ENCODE assay signal across 1 cellular context in genomic region chr6:136539967-136540366, GRCh38.
TF ChIP-seq lines count a peak whose summit lies in the region.

No MANE protein-coding gene starts in this region.

TF ChIP-seq in GM23338, 12 proteins besides CTCF, POLR2A, EP300 and RAD21 (continued from another document):
- TF ChIP-seq, protein P1, sequence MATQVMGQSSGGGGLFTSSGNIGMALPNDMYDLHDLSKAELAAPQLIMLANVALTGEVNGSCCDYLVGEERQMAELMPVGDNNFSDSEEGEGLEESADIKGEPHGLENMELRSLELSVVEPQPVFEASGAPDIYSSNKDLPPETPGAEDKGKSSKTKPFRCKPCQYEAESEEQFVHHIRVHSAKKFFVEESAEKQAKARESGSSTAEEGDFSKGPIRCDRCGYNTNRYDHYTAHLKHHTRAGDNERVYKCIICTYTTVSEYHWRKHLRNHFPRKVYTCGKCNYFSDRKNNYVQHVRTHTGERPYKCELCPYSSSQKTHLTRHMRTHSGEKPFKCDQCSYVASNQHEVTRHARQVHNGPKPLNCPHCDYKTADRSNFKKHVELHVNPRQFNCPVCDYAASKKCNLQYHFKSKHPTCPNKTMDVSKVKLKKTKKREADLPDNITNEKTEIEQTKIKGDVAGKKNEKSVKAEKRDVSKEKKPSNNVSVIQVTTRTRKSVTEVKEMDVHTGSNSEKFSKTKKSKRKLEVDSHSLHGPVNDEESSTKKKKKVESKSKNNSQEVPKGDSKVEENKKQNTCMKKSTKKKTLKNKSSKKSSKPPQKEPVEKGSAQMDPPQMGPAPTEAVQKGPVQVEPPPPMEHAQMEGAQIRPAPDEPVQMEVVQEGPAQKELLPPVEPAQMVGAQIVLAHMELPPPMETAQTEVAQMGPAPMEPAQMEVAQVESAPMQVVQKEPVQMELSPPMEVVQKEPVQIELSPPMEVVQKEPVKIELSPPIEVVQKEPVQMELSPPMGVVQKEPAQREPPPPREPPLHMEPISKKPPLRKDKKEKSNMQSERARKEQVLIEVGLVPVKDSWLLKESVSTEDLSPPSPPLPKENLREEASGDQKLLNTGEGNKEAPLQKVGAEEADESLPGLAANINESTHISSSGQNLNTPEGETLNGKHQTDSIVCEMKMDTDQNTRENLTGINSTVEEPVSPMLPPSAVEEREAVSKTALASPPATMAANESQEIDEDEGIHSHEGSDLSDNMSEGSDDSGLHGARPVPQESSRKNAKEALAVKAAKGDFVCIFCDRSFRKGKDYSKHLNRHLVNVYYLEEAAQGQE (IDR thresholded peaks at IDR 0.05; ENCODE audit: unreplicated experiment), result no peak
- TF ChIP-seq POLR2AphosphoS5 (IDR thresholded peaks at IDR 0.05; ENCODE audit: low read depth), result no peak
TF ChIP-seq in GM23338: peak in this region for 0.
